19 cellular contexts compared by ENCODE assay signal in the genomic region with DNA sequence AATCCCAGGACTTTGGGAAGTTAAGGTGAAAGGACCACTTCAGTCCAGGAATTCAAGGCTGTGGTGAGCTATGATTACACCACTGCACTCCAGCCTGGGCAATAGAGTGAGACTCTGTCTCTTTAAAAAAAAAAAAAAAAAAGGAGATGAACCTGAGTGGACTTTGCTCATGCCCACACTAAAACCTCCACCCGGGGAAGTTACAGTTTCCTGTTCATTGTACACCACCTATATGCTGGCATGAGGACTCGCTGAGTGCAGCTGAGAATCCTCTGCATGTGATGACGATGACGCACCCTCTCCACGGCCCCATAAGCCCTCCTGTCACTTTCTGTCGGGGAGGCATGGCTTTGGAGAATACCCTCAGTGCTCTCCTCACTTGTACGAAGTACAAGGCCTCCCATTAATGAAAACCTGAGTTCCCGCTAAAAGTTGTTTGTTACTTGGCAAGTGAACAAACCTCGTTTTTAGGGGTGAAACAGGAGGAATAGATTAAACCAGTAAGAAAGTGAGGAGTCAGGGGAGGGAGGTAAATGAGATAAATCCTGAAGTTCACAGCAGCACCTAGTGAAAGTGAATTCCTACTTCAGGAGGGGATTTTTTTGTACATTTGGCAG. TPM values are rescaled to one million over a fixed set of nuclear protein-coding genes. Genes with fewer than 3 reads are reported as not detected.
DNase-seq lines count a peak whose midpoint lies in the region; ATAC-seq, FAIRE-seq and TF ChIP-seq lines count a peak whose summit lies in the region.
"Had no signal": no experiment of that assay in that cellular context is flagged by ENCODE, and none has a peak within 500 bp of the region (broad histone marks: within the 10 kb centered on the region; RNA-seq: fewer than 3 reads in every experiment).

No MANE protein-coding gene starts in this region.

- H3K4me3 ChIP-seq in Loucy (ENCODE audit: low read length, poor library complexity, severe bottlenecking) (no peak overlapping the region), kidney (ENCODE audit: low read length in 2 of 2) (peak overlapping the region in 1 of 2 donors; percentile 31), rectal smooth muscle tissue (ENCODE audit: low read length) (peak overlapping the region; percentile 10)

- ATAC-seq in HG03045 (IDR thresholded peaks at IDR 0.05; ENCODE audit: unreplicated experiment) = no peak
- ATAC-seq in HG03108 (IDR thresholded peaks at IDR 0.05; ENCODE audit: unreplicated experiment) = no peak
- ATAC-seq: stimulated activated naive B cell treated with anti-CD40 and anti-IgM and Interleukin-4, amounts not matched to agents 10 μg/mL and 1 μg/mL and 100 μg/mL, for 72 hours had no signal

- no peaks in the 10 kb centered on the region for H3K9me2 ChIP-seq in Loucy (replicated peaks; ENCODE audit: low read depth, low read length)

- FAIRE-seq in kidney (lab: Jason Lieb, UNC) = no peak

- DNase-seq in COLO668 (lab: John Stamatoyannopoulos, UW; ENCODE audit: unreplicated experiment) (peak; percentile 81), kidney (no peak), iPS-NIHi11 (ENCODE audit: low spot score) (no peak)
- no peak for DNase-seq in central memory CD4-positive, alpha-beta T cell
- DNase-seq: AML-193; EL; erythroblast; hippocampal formation; mesendoderm; NCI-H2107; NK-92 treated with Interleukin-12 subunit alpha and Interleukin-12 subunit beta, amount 100 ng/mL, for 24 hours; stimulated activated CD4-positive, alpha-beta T cell treated with anti-CD3 and anti-CD28 coated beads, Interleukin-4, amount 100 ng/mL, for 4 hours; stimulated activated naive B cell treated with anti-CD40 and anti-IgM and Interleukin-4, amounts not matched to agents 10 μg/mL and 1 μg/mL and 100 μg/mL, for 72 hours had no signal

- H4K20me1 ChIP-seq in Loucy (ENCODE audit: insufficient read depth, low read length, poor library complexity, severe bottlenecking) = no peaks in the 10 kb centered on the region

- TF ChIP-seq CTCF in Loucy (conservative IDR thresholded peaks at IDR 0.05; ENCODE audit: low read length) (no peak), kidney (IDR thresholded peaks at IDR 0.05; ENCODE audit: borderline replicate concordance, extremely low read depth, insufficient read depth) (no peak)

- H3K27ac ChIP-seq in kidney (ENCODE audit: low read depth in 2 of 2, low read length in 2 of 2) = peak overlapping the region; percentile 71 to 90
- H3K27ac ChIP-seq in rectal smooth muscle tissue (ENCODE audit: low read depth, low read length) = no peak overlapping the region

- H3K9me3 ChIP-seq in Loucy (ENCODE audit: insufficient read depth, low read depth, low read length) (no peaks in the 10 kb centered on the region), kidney (ENCODE audit: control insufficient read depth in 1 of 2, low read length in 2 of 2) (no peaks in the 10 kb centered on the region)

- H3K27me3 ChIP-seq in Loucy (ENCODE audit: insufficient read depth, low read length, poor library complexity, severe bottlenecking) (no peaks in the 10 kb centered on the region), rectal smooth muscle tissue (ENCODE audit: control insufficient read depth, insufficient read depth, low read length) (no peaks in the 10 kb centered on the region)

- H3K9ac ChIP-seq in Loucy (ENCODE audit: low read depth, low read length, poor library complexity, severe bottlenecking) (no peak overlapping the region), kidney (ENCODE audit: low read length in 2 of 2) (no peak overlapping the region), rectal smooth muscle tissue (ENCODE audit: low read length) (no peak overlapping the region)

- H2AFZ ChIP-seq in Loucy (ENCODE audit: low read length) = peak overlapping the region; percentile 5; the same call in 1 of the 2 replicates

- H3K4me1 ChIP-seq in Loucy (ENCODE audit: insufficient read depth, low read length, poor library complexity, severe bottlenecking) (peaks cover 9% of the 10 kb centered on the region), kidney (ENCODE audit: control insufficient read depth in 1 of 2, insufficient read depth in 1 of 2, low read depth in 1 of 2, low read length in 2 of 2) (peaks cover 11 to 19% of the 10 kb centered on the region in 2 donors), rectal smooth muscle tissue (ENCODE audit: control insufficient read depth, insufficient read depth, low read length) (peaks cover 13% of the 10 kb centered on the region)

- no peaks in the 10 kb centered on the region for H3F3A ChIP-seq in Loucy (ENCODE audit: low read depth)

- no peaks in the 10 kb centered on the region for H3K79me2 ChIP-seq in Loucy (ENCODE audit: insufficient read depth, low read length)

- H3K4me2 ChIP-seq in Loucy (ENCODE audit: low read depth, low read length, poor library complexity, severe bottlenecking) = no peak overlapping the region

- intact Hi-C loops in kidney (cut with DNase I) = no loop called here

- no peaks in the 10 kb centered on the region for H3K36me3 ChIP-seq in Loucy (ENCODE audit: insufficient read depth, low read length)
- H3K36me3 ChIP-seq in kidney (ENCODE audit: control insufficient read depth in 1 of 2, insufficient read depth in 2 of 2, low read length in 2 of 2) = no peaks in the 10 kb centered on the region
- no peaks in the 10 kb centered on the region for H3K36me3 ChIP-seq in rectal smooth muscle tissue (ENCODE audit: control insufficient read depth, insufficient read depth, low read length)

RNA-seq across cellular contexts. Expression of a gene that starts 15.9 kb away (rescaled TPM):
- total RNA-seq in kidney = 345 TPM
- 542 TPM for polyA plus RNA-seq in kidney (ENCODE audit: insufficient read depth, low read depth, low replicate concordance)

RNA-seq across cellular contexts. Expression of a gene that starts 16.3 kb away (rescaled TPM):
- 288 TPM for total RNA-seq in kidney
- polyA plus RNA-seq in kidney (ENCODE audit: insufficient read depth, low read depth, low replicate concordance) = 513 TPM
- total RNA-seq: chondrocyte, H4 had no signal

RNA-seq across cellular contexts. Expression of a gene that starts 47.0 kb away (rescaled TPM):
- total RNA-seq in kidney = 30.0 TPM
- 21.2 TPM for polyA plus RNA-seq in kidney (ENCODE audit: insufficient read depth, low read depth, low replicate concordance)
- total RNA-seq: chondrocyte had no signal
